Comparison of ENCODE assay signal across 12 cellular contexts in genomic region chr2:66929632-66930385, GRCh38.
DNase-seq lines count a peak whose midpoint lies in the region; ATAC-seq and TF ChIP-seq lines count a peak whose summit lies in the region.
"Had no signal": no experiment of that assay in that cellular context is flagged by ENCODE, and none has a peak within 500 bp of the region (broad histone marks: within the 10 kb centered on the region; RNA-seq: fewer than 3 reads in every experiment).

No MANE protein-coding gene starts in this region.

- no peaks in the 10 kb centered on the region for H3F3A ChIP-seq in neural progenitor cell (ENCODE audit: low read depth)

- no peak overlapping the region for H2AFZ ChIP-seq in neural progenitor cell (replicated peaks)

- peak in 3 of 8 donors; percentile 29 to 35 (median 33) for ATAC-seq in heart right ventricle
- no peak for ATAC-seq in HG02678 (IDR thresholded peaks at IDR 0.05; ENCODE audit: unreplicated experiment)

- H3K36me3 Mint-ChIP-seq in neural progenitor cell: no peaks in the 10 kb centered on the region
- H3K36me3 Mint-ChIP-seq: activated naive CD8-positive, alpha-beta T cell had no signal

- no peaks in the 10 kb centered on the region for H3K36me3 ChIP-seq in adipocyte (ENCODE audit: control insufficient read depth, insufficient read depth, low read length, severe bottlenecking)
- no peaks in the 10 kb centered on the region for H3K36me3 ChIP-seq in heart right ventricle
- no peaks in the 10 kb centered on the region for H3K36me3 ChIP-seq in neural progenitor cell
- H3K36me3 ChIP-seq: suprapubic skin had no signal

- no peak overlapping the region for H3K4me3 ChIP-seq in adipocyte (ENCODE audit: low read length)
- H3K4me3 ChIP-seq in heart right ventricle: no peak overlapping the region
- no peak overlapping the region for H3K4me3 ChIP-seq in retinal pigment epithelial cell (ENCODE audit: low read length)
- no peak overlapping the region for H3K4me3 ChIP-seq in coronary artery
- no peak overlapping the region for H3K4me3 ChIP-seq in neural progenitor cell
- H3K4me3 ChIP-seq: suprapubic skin had no signal

- in situ Hi-C loops in G401 (cut with HindIII; ENCODE audit: low sequenced_read_pairs): no loop called here

- no peaks in the 10 kb centered on the region for H3K9me3 ChIP-seq in adipocyte (ENCODE audit: control insufficient read depth, low read length)
- no peaks in the 10 kb centered on the region for H3K9me3 ChIP-seq in heart right ventricle
- no peaks in the 10 kb centered on the region for H3K9me3 ChIP-seq in neural progenitor cell (ENCODE audit: low read depth)
- H3K9me3 ChIP-seq: suprapubic skin had no signal

- DNase-seq in G401 (ENCODE audit: low spot score) (peak; percentile 92), adipocyte (ENCODE audit: low read depth) (peak; percentile 80), heart right ventricle (peak; percentile 41 to 44), retinal pigment epithelial cell (ENCODE audit: low read depth) (peak; percentile 33), coronary artery (ENCODE audit: low spot score) (no peak), neural progenitor cell (ENCODE audit: low spot score) (no peak)
- no peak for DNase-seq in stimulated activated CD4-positive, alpha-beta T cell treated with anti-CD3 and anti-CD28 coated beads, Interleukin-15, amount 100 ng/mL, for 24 hours
- DNase-seq: GF-D8, NCI-H510A had no signal

- intact Hi-C loops in heart right ventricle (cut with DNase I): no loop called here

- no peak overlapping the region for H3K4me2 ChIP-seq in neural progenitor cell

- no peaks in the 10 kb centered on the region for H3K79me2 ChIP-seq in neural progenitor cell (ENCODE audit: low read depth)

- TF ChIP-seq CTCF in heart right ventricle (IDR thresholded peaks at IDR 0.05): no peak
- TF ChIP-seq CTCF in retinal pigment epithelial cell (conservative IDR thresholded peaks at IDR 0.05; ENCODE audit: low read depth, low read length): no peak
- no peak for TF ChIP-seq CTCF in coronary artery (IDR thresholded peaks at IDR 0.05)
- no peak for TF ChIP-seq CTCF in neural progenitor cell (IDR thresholded peaks at IDR 0.05)

- H3K4me3 Mint-ChIP-seq in neural progenitor cell: no peak overlapping the region
- H3K4me3 Mint-ChIP-seq: activated naive CD8-positive, alpha-beta T cell had no signal

- WGBS in heart right ventricle, 2 donors: 32 to 33% methylated on average over 8 of the region's 8 CpGs

- H3K27me3 ChIP-seq in adipocyte (replicated peaks; ENCODE audit: control insufficient read depth, insufficient read depth, low read length) (no peaks in the 10 kb centered on the region), heart right ventricle (no peaks in the 10 kb centered on the region), neural progenitor cell (no peaks in the 10 kb centered on the region)
- H3K27me3 ChIP-seq: suprapubic skin had no signal

- H3K27ac ChIP-seq in heart right ventricle (no peak overlapping the region), coronary artery (no peak overlapping the region), neural progenitor cell (no peak overlapping the region)
- H3K27ac ChIP-seq: suprapubic skin had no signal

- no peak overlapping the region for H3K9ac ChIP-seq in adipocyte (ENCODE audit: low read length)
- H3K9ac ChIP-seq in neural progenitor cell: no peak overlapping the region

- H3K4me1 ChIP-seq in adipocyte (ENCODE audit: control insufficient read depth, insufficient read depth, low read length): peaks cover 12% of the 10 kb centered on the region
- H3K4me1 ChIP-seq in heart right ventricle: no peaks in the 10 kb centered on the region
- no peaks in the 10 kb centered on the region for H3K4me1 ChIP-seq in neural progenitor cell

- no peaks in the 10 kb centered on the region for H3K9me3 Mint-ChIP-seq in neural progenitor cell

- H4K20me1 ChIP-seq in neural progenitor cell (ENCODE audit: low read depth): no peaks in the 10 kb centered on the region

- H3K27me3 Mint-ChIP-seq in neural progenitor cell (ENCODE audit: insufficient read depth, low read depth): no peaks in the 10 kb centered on the region
- H3K27me3 Mint-ChIP-seq: activated naive CD8-positive, alpha-beta T cell had no signal

- H3K27ac Mint-ChIP-seq in neural progenitor cell: no peak overlapping the region
- H3K27ac Mint-ChIP-seq: activated naive CD8-positive, alpha-beta T cell had no signal

- peaks cover 13% of the 10 kb centered on the region for H3K4me1 Mint-ChIP-seq in neural progenitor cell

Comparison
In these comparisons a context has a peak if more than half of its experiments do, and no peak if none do; other contexts are left out.
1. DNase-seq: peak in G401 (single experiment), adipocyte (single experiment), heart right ventricle (2 of 2) and retinal pigment epithelial cell (single experiment); none in coronary artery (single experiment), stimulated activated CD4-positive, alpha-beta T cell treated with anti-CD3 and anti-CD28 coated beads, Interleukin-15, amount 100 ng/mL, for 24 hours (single experiment) and neural progenitor cell (single experiment).